ENCODE assay signal across 21 cellular contexts in the genomic region with DNA sequence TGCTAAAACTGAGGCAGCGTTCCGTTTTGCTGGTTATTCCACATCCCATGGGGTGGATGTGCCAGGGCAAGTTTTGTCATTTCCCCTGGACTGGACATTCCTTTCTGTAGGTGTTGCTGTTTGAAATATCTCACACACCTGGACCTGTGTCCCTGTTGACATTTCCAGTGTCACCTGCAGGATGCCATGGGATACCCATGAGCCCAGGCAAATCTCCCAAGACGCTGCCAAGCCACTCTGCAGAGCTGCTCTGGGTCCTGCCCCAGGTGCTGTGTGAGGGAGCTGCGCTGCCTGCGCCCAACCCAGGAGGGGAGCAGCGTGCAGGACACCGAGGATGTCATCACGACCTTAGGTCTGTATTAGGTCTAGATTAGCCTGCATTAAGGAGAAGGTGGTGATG.
"Had no signal": no experiment of that assay in that cellular context is flagged by ENCODE, and none has a peak within 500 bp of the region (broad histone marks: within the 10 kb centered on the region; RNA-seq: fewer than 3 reads in every experiment).

No MANE protein-coding gene starts in this region.

- FAIRE-seq: HTR-8/SVneo, K562, RCC 7860 had no signal

- DNase-seq: Kasumi-1, MM.1S, NCI-H1092 treated with DMSO at 0.1 percent for 48 hours, NCI-H1436, NCI-H187, NCI-H2029, NCI-H2081 treated with DMSO at 0.1 percent for 48 hours, NCI-H2171, NCI-H226, NCI-H446, NCI-H510A, NCI-H524 treated with DMSO at 0.1 percent for 48 hours, NCI-H69, NCI-H774, RPMI8226, SHP77 had no signal

- H3K9ac ChIP-seq: KMS-11 had no signal

- H3K27ac ChIP-seq: HL-60, KMS-11 had no signal

- H3K4me3 ChIP-seq: K562 had no signal

- H3K4me2 ChIP-seq: KMS-11 had no signal
